1 cellular context compared by ENCODE assay signal in the genomic region with DNA sequence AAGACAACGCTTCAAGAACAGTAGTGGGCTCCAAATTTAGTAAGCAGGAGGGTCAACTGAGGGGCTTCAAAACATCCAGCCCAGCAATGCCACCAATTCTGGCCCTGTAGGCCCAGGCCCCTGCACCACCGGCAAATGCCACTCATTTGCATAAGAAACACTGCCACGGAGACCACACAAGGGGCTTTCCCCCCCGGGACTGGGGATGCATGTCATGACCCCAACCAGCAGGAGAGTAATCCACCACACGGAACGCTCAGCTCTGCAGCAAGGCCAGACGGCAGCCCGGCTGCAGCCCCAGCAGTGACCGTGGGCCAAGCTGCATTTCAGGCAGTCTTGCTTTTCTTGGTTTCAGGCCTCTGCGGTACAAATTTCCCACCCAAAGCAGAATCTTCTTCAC.
TF ChIP-seq lines count a peak whose summit lies in the region.

No MANE protein-coding gene starts in this region.

TF ChIP-seq in GM12878, 131 proteins besides CTCF, POLR2A, EP300 and RAD21:
- TF ChIP-seq POU2F2 (IDR thresholded peaks at IDR 0.05; ENCODE audit: borderline replicate concordance, low read depth, low read length) (peak; percentile 65; the same call in 2 of the 3 replicates), RUNX3 (IDR thresholded peaks at IDR 0.05; ENCODE audit: low read length) (peak; percentile 51; the same call in 1 of the 2 replicates), JUNB (IDR thresholded peaks at IDR 0.05) (no peak)
